8 cellular contexts compared by ENCODE assay signal in the genomic region with DNA sequence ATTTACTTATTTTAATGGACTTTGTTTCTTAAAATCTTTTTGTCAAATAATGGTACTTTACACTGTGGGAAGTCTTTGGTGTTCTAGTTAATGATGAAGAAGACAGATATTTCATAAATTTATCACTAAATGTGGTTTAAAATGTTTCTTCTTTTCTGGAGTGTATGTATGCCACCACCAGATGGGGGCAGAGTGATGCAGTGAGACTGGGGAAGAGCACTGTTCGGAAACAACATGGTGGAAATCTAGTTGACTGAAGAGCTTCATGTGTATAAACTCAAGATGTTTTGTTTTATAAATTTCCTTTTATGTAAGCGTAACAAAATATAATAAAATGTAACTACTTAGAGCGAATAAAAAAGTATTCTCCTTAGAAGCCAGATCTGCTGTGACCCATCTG.
DNase-seq lines count a peak whose midpoint lies in the region; TF ChIP-seq lines count a peak whose summit lies in the region.

No MANE protein-coding gene starts in this region.

- H3K4me1 ChIP-seq in uterus = no peaks in the 10 kb centered on the region

- H4K20me1 ChIP-seq in neural cell (ENCODE audit: insufficient read depth) = no peaks in the 10 kb centered on the region

- no peak overlapping the region for H3K4me3 ChIP-seq in astrocyte of the cerebellum (ENCODE audit: low read depth, low read length)
- H3K4me3 ChIP-seq in neural cell (ENCODE audit: low read length) = no peak overlapping the region
- no peak overlapping the region for H3K4me3 ChIP-seq in uterus

- H3K27me3 ChIP-seq in neural cell (ENCODE audit: insufficient read depth, low read depth, low read length) (no peaks in the 10 kb centered on the region), uterus (no peaks in the 10 kb centered on the region)

- H3K79me2 ChIP-seq in neural cell (replicated peaks; ENCODE audit: insufficient read depth, low read length) = no peaks in the 10 kb centered on the region

- peak; percentile 67 for TF ChIP-seq RAD21 in neural cell (conservative IDR thresholded peaks at IDR 0.05)

- in situ Hi-C loops in astrocyte of the cerebellum (cut with HindIII; ENCODE audit: low sequenced_read_pairs) = no loop called here

- no peaks in the 10 kb centered on the region for H3K9me2 ChIP-seq in neural cell (ENCODE audit: insufficient read depth, low read length)

- H3K36me3 ChIP-seq in neural cell (ENCODE audit: insufficient read depth, low read length) = no peaks in the 10 kb centered on the region
- no peaks in the 10 kb centered on the region for H3K36me3 ChIP-seq in uterus

- no peak for TF ChIP-seq POLR2A in uterus (IDR thresholded peaks at IDR 0.05)

- H3K9ac ChIP-seq in neural cell (ENCODE audit: low read length) = no peak overlapping the region

- TF ChIP-seq EP300 in neural cell (conservative IDR thresholded peaks at IDR 0.05; ENCODE audit: poor library complexity, severe bottlenecking) = no peak

- H2AFZ ChIP-seq in neural cell (ENCODE audit: low read depth, low read length) = no peak overlapping the region

- peak; percentile 65 for TF ChIP-seq CTCF in astrocyte of the cerebellum (IDR thresholded peaks at IDR 0.05; ENCODE audit: low read depth, low read length, missing control alignments)
- TF ChIP-seq CTCF in neural cell (IDR thresholded peaks at IDR 0.05; ENCODE audit: poor library complexity, severe bottlenecking) = peak; percentile 58
- peak in 1 of 4 experiments; percentile 20 for TF ChIP-seq CTCF in uterus (IDR thresholded peaks at IDR 0.05)

- intact Hi-C loops in uterus (cut with DNase I; ENCODE audit: low total_unique reads) = no loop called here

- H3K27ac ChIP-seq in neural cell (ENCODE audit: low read length) = no peak overlapping the region
- H3K27ac ChIP-seq in uterus = no peak overlapping the region

- H3K9me3 ChIP-seq in neural cell (ENCODE audit: low read length) = no peaks in the 10 kb centered on the region
- H3K9me3 ChIP-seq in uterus = no peaks in the 10 kb centered on the region

- H3K4me2 ChIP-seq in neural cell (ENCODE audit: low read length) = no peak overlapping the region

- peak; percentile 51 for DNase-seq in DMS 273 (lab: John Stamatoyannopoulos, UW; ENCODE audit: unreplicated experiment)
- no peak for DNase-seq in DMS 273 treated with DMSO at 0.1 percent for 48 hours (lab: John Stamatoyannopoulos, UW)
- peak; percentile 25 for DNase-seq in MV-4-11 (lab: John Stamatoyannopoulos, UW)
- DNase-seq in astrocyte of the cerebellum (ENCODE audit: low read depth) = peak; percentile 31
- DNase-seq in uterus = no peak
- no peak for DNase-seq in UCSD-AML1 (lab: John Stamatoyannopoulos, UW; ENCODE audit: unreplicated experiment)
- DNase-seq in islet precursor cell = no peak

- no peaks in the 10 kb centered on the region for H3F3A ChIP-seq in neural cell (ENCODE audit: insufficient read depth, low read length, poor library complexity, severe bottlenecking)

TF ChIP-seq in neural cell, 6 proteins besides CTCF, POLR2A, EP300 and RAD21:
- TF ChIP-seq SMC3 (conservative IDR thresholded peaks at IDR 0.05; ENCODE audit: poor library complexity) (peak; percentile 65), REST (IDR thresholded peaks at IDR 0.05; ENCODE audit: borderline replicate concordance) (no peak)

Comparison
In these comparisons a context has a peak if more than half of its experiments do, and no peak if none do; other contexts are left out.
1. DNase-seq: peak in DMS 273 (single experiment), MV-4-11 (single experiment) and astrocyte of the cerebellum (single experiment); none in DMS 273 treated with DMSO at 0.1 percent for 48 hours (single experiment), uterus (0 of 2), UCSD-AML1 (single experiment) and islet precursor cell (single experiment).